23 cellular contexts compared by ENCODE assay signal in the genomic region with DNA sequence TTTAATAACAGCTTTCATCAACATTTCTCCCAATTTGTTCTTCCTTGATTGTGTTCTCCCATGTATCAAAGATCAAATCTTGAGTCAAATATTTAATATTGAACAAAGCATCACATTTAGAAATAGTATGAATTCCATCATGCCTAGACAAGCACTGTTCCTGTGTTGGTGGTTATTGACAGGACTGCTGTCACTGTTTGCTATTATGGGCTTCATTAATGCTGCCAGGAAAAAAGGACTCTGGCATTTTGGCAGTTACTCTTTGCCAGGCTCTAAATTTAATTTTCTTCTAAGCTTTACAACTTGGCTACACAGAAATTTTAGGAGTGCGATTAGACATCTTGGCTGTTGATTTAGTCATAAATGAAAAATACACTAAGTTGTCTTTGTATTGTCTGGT.
"Had no signal": no experiment of that assay in that cellular context is flagged by ENCODE, and none has a peak within 500 bp of the region (broad histone marks: within the 10 kb centered on the region; RNA-seq: fewer than 3 reads in every experiment).

No MANE protein-coding gene starts in this region.

- FAIRE-seq: colon, frontal cortex had no signal

- H3K9me3 ChIP-seq: prostate gland, testis, tibial artery had no signal

- H3K4me3 ChIP-seq: dorsolateral prefrontal cortex, hepatocyte, prostate gland, skin epidermis, spleen, testis, tibial artery had no signal

- H3K79me2 ChIP-seq: hepatocyte had no signal

- DNase-seq: central memory CD4-positive, alpha-beta T cell; dorsolateral prefrontal cortex; effector CD4-positive, alpha-beta T cell; left colon; mesendoderm; midbrain; naive thymus-derived CD8-positive, alpha-beta T cell; nephron progenitor cell; nucleus accumbens; retina; spleen; stimulated activated CD4-positive, alpha-beta T cell treated with anti-CD3 and anti-CD28 coated beads, Interleukin-4, amount 100 ng/mL, for 4 hours; stimulated activated naive CD8-positive, alpha-beta T cell treated with anti-CD3 and anti-CD28 coated beads, Interleukin-15, Interleukin-2, amounts not matched to agents 100 U/mL and 50 U/mL, for 24 hours; substantia nigra; testis; tibial artery had no signal

- H3K36me3 ChIP-seq: prostate gland, spleen, tibial artery had no signal

- H3K4me1 ChIP-seq: prostate gland, spleen, testis, tibial artery had no signal

- H2AFZ ChIP-seq: hepatocyte had no signal

- H3K27ac ChIP-seq: dorsolateral prefrontal cortex, hepatocyte, prostate gland, skin epidermis, spleen, testis, tibial artery had no signal

- H3K4me2 ChIP-seq: hepatocyte had no signal

- ATAC-seq: left colon; naive thymus-derived CD8-positive, alpha-beta T cell; sciatic nerve; stimulated activated memory B cell treated with anti-CD40 and anti-IgM and Interleukin-4, amounts not matched to agents 10 μg/mL and 1 μg/mL and 100 μg/mL, for 72 hours; stimulated activated naive CD8-positive, alpha-beta T cell treated with anti-CD3 and anti-CD28 coated beads, Interleukin-15, Interleukin-2, amounts not matched to agents 100 U/mL and 50 U/mL, for 24 hours had no signal

- H3K27me3 ChIP-seq: hepatocyte, spleen, testis, tibial artery had no signal
